8 cellular contexts compared by ENCODE assay signal in genomic region chr6:27902335-27903314, GRCh38. TPM values are rescaled to one million over a fixed set of nuclear protein-coding genes. Genes with fewer than 3 reads are reported as not detected.
DNase-seq lines count a peak whose midpoint lies in the region; TF ChIP-seq lines count a peak whose summit lies in the region.

No MANE protein-coding gene starts in this region.

- H4K20me1 ChIP-seq in MM.1S (ENCODE audit: insufficient read depth, low read length): no peaks in the 10 kb centered on the region
- no peaks in the 10 kb centered on the region for H4K20me1 ChIP-seq in SK-N-SH (ENCODE audit: insufficient read depth)

- H3K9me3 ChIP-seq in MM.1S (replicated peaks; ENCODE audit: insufficient read depth, low read length) (no peaks in the 10 kb centered on the region), SK-N-SH (no peaks in the 10 kb centered on the region), thymus (ENCODE audit: control insufficient read depth) (no peaks in the 10 kb centered on the region)

- H3K4me2 ChIP-seq in MM.1S (ENCODE audit: low read depth, low read length) (peak overlapping the region; percentile 95), SK-N-SH (peak overlapping the region; percentile 76)

- peak in 1 of 2 experiments; percentile 44; a peak in 1 of 4 replicates for TF ChIP-seq EP300 in SK-N-SH (IDR thresholded peaks at IDR 0.05; ENCODE audit: borderline replicate concordance in 1 of 2, low read depth in 1 of 2, low read length in 1 of 2)

- H3K36me3 Mint-ChIP-seq in activated naive CD4-positive, alpha-beta T cell treated with anti-CD3 and anti-CD28 coated beads, Interleukin-2, amount 50 U/mL, for 24 hours: no peaks in the 10 kb centered on the region
- no peaks in the 10 kb centered on the region for H3K36me3 Mint-ChIP-seq in osteocyte (ENCODE audit: unreplicated experiment)

- POLR2A ChIA-PET in SK-N-SH (lab: Yijun Ruan, JAX): interaction anchor here (0.5 to 1.4 kb wide), 3 partner anchors 9 to 95 kb away, joined by 3 to 14 read pairs (median 5); a partner anchor contains a TSS

- H3K4me3 ChIP-seq in H7 (ENCODE audit: insufficient read depth, low read depth, low read length) (peak overlapping the region; percentile 64), MM.1S (ENCODE audit: low read length) (peak overlapping the region; percentile 70), SK-N-SH (ENCODE audit: low read depth in 2 of 2, low read length in 1 of 2) (peak overlapping the region; percentile 66 to 72), thymus (ENCODE audit: low read length) (peak overlapping the region; percentile 58)

- WGBS in SK-N-SH (ENCODE audit: low lambda C conversion rate): 1% methylated on average over 33 of the region's 38 CpGs
- WGBS in thymus: under 1% methylated on average over 38 of the region's 38 CpGs

- H3F3A ChIP-seq in MM.1S (ENCODE audit: insufficient read depth, low read length): peaks cover 13% of the 10 kb centered on the region
- peaks cover 15% of the 10 kb centered on the region for H3F3A ChIP-seq in SK-N-SH (replicated peaks; ENCODE audit: insufficient read depth)

- no peaks in the 10 kb centered on the region for H3K79me2 ChIP-seq in MM.1S (ENCODE audit: low read length)
- no peaks in the 10 kb centered on the region for H3K79me2 ChIP-seq in SK-N-SH (ENCODE audit: insufficient read depth)

- no peaks in the 10 kb centered on the region for H3K9me3 Mint-ChIP-seq in activated naive CD4-positive, alpha-beta T cell treated with anti-CD3 and anti-CD28 coated beads, Interleukin-2, amount 50 U/mL, for 24 hours
- no peaks in the 10 kb centered on the region for H3K9me3 Mint-ChIP-seq in osteocyte (ENCODE audit: unreplicated experiment)

- H3K27me3 Mint-ChIP-seq in activated naive CD4-positive, alpha-beta T cell treated with anti-CD3 and anti-CD28 coated beads, Interleukin-2, amount 50 U/mL, for 24 hours: no peaks in the 10 kb centered on the region
- H3K27me3 Mint-ChIP-seq in osteocyte (ENCODE audit: unreplicated experiment): peaks cover 12% of the 10 kb centered on the region

- H3K9me2 ChIP-seq in MM.1S (replicated peaks; ENCODE audit: insufficient read depth, low read length) (no peaks in the 10 kb centered on the region), SK-N-SH (no peaks in the 10 kb centered on the region)

- TF ChIP-seq CTCF in MM.1S (IDR thresholded peaks at IDR 0.05; ENCODE audit: low read length) (no peak), SK-N-SH (IDR thresholded peaks at IDR 0.05) (no peak), osteocyte (IDR thresholded peaks at IDR 0.05) (no peak)

- peak overlapping the region; percentile 63 for H2AFZ ChIP-seq in MM.1S (ENCODE audit: low read length)
- peak overlapping the region; percentile 91 for H2AFZ ChIP-seq in SK-N-SH (ENCODE audit: low read depth)

- CTCF ChIA-PET in SK-N-SH (lab: Yijun Ruan, JAX): no interaction called here

- no peaks in the 10 kb centered on the region for H3K36me3 ChIP-seq in H7 (replicated peaks; ENCODE audit: control insufficient read depth, insufficient read depth, low read length)
- no peaks in the 10 kb centered on the region for H3K36me3 ChIP-seq in MM.1S (replicated peaks; ENCODE audit: insufficient read depth, low read length)
- H3K36me3 ChIP-seq in SK-N-SH (replicated peaks in 1 of 2; ENCODE audit: control insufficient read depth in 1 of 2, insufficient read depth in 2 of 2, low read length in 1 of 2): no peaks in the 10 kb centered on the region
- no peaks in the 10 kb centered on the region for H3K36me3 ChIP-seq in thymus (ENCODE audit: control insufficient read depth, insufficient read depth)

- H3K9ac ChIP-seq in MM.1S (ENCODE audit: low read length) (peak overlapping the region; percentile 70), SK-N-SH (peak overlapping the region; percentile 69)

- peak overlapping the region; percentile 89 for H3K4me3 Mint-ChIP-seq in activated naive CD4-positive, alpha-beta T cell treated with anti-CD3 and anti-CD28 coated beads, Interleukin-2, amount 50 U/mL, for 24 hours
- peak overlapping the region; percentile 82 for H3K4me3 Mint-ChIP-seq in osteocyte (ENCODE audit: unreplicated experiment)

- H3K27me3 ChIP-seq in H7 (ENCODE audit: control insufficient read depth, insufficient read depth, low read length): no peaks in the 10 kb centered on the region
- no peaks in the 10 kb centered on the region for H3K27me3 ChIP-seq in MM.1S (replicated peaks; ENCODE audit: insufficient read depth, low read length)
- H3K27me3 ChIP-seq in SK-N-SH (ENCODE audit: insufficient read depth): no peaks in the 10 kb centered on the region
- no peaks in the 10 kb centered on the region for H3K27me3 ChIP-seq in thymus (ENCODE audit: control insufficient read depth, insufficient read depth)

- H3K4me1 ChIP-seq in MM.1S (ENCODE audit: low read length) (no peaks in the 10 kb centered on the region), SK-N-SH (ENCODE audit: control insufficient read depth in 1 of 2, insufficient read depth in 2 of 2, low read depth in 1 of 2, low read length in 1 of 2) (no peaks in the 10 kb centered on the region), thymus (ENCODE audit: control insufficient read depth, insufficient read depth, low read length) (peaks cover 4% of the 10 kb centered on the region)

- DNase-seq in ELF-1 (ENCODE audit: low read depth, low spot score): peak; percentile 93
- peak; percentile 72 for DNase-seq in H7
- DNase-seq in MM.1S: peak; percentile 79
- peak; percentile 72 for DNase-seq in SK-N-SH
- DNase-seq in glomerular endothelial cell (ENCODE audit: extremely low read depth, low read depth, low spot score): peak; percentile 75
- DNase-seq in osteocyte (ENCODE audit: extremely low spot score, unreplicated experiment): peak; percentile 93

- TF ChIP-seq RAD21 in SK-N-SH (IDR thresholded peaks at IDR 0.05; ENCODE audit: low read length): no peak

- peak overlapping the region; percentile 99 for H3K27ac Mint-ChIP-seq in activated naive CD4-positive, alpha-beta T cell treated with anti-CD3 and anti-CD28 coated beads, Interleukin-2, amount 50 U/mL, for 24 hours
- H3K27ac Mint-ChIP-seq in osteocyte (ENCODE audit: unreplicated experiment): peak overlapping the region; percentile 91

- H3K27ac ChIP-seq in MM.1S (ENCODE audit: low read length): peak overlapping the region; percentile 85; the same call in 1 of the 2 replicates
- H3K27ac ChIP-seq in SK-N-SH (ENCODE audit: low read depth in 2 of 2, low read length in 1 of 2): peak overlapping the region; percentile 86 to 94
- peak overlapping the region; percentile 92 for H3K27ac ChIP-seq in thymus (ENCODE audit: low read depth)

- H3K4me1 Mint-ChIP-seq in activated naive CD4-positive, alpha-beta T cell treated with anti-CD3 and anti-CD28 coated beads, Interleukin-2, amount 50 U/mL, for 24 hours: peaks cover 7% of the 10 kb centered on the region
- no peaks in the 10 kb centered on the region for H3K4me1 Mint-ChIP-seq in osteocyte (ENCODE audit: unreplicated experiment)

TF ChIP-seq in SK-N-SH, 30 proteins besides CTCF, POLR2A, EP300 and RAD21 (continues in another document):
- no peak for TF ChIP-seq JUND (IDR thresholded peaks at IDR 0.05)
- 0 out of 2 replicates have a peak, but pooled peaks have one; percentile 23 for TF ChIP-seq YY1 (IDR thresholded peaks at IDR 0.05; ENCODE audit: low read depth)
- TF ChIP-seq RCOR1 (IDR thresholded peaks at IDR 0.05; ENCODE audit: low read length): no peak
- TF ChIP-seq TCF12 (IDR thresholded peaks at IDR 0.05): no peak
- TF ChIP-seq RXRA (IDR thresholded peaks at IDR 0.05; ENCODE audit: borderline replicate concordance, low read depth): no peak
- TF ChIP-seq CHD2 (IDR thresholded peaks at IDR 0.05; ENCODE audit: low read length, partially characterized antibody): no peak
- TF ChIP-seq FOSL2 (IDR thresholded peaks at IDR 0.05; ENCODE audit: borderline replicate concordance, low read depth): peak; percentile 72
- TF ChIP-seq MXI1 (IDR thresholded peaks at IDR 0.05; ENCODE audit: low read depth, low read length): peak; percentile 89
- TF ChIP-seq USF2 (IDR thresholded peaks at IDR 0.05; ENCODE audit: borderline replicate concordance, low read depth, low read length): no peak
- TF ChIP-seq TEAD4 (IDR thresholded peaks at IDR 0.05; ENCODE audit: borderline replicate concordance, insufficient read depth): peak; percentile 79
- TF ChIP-seq TAF1 (IDR thresholded peaks at IDR 0.05; ENCODE audit: borderline replicate concordance, low read depth, low read length): 0 out of 2 replicates have a peak, but pooled peaks have one; percentile 19
- TF ChIP-seq GATA2 (CRISPR knock-in tag; IDR thresholded peaks at IDR 0.05): no peak
- TF ChIP-seq MAX (IDR thresholded peaks at IDR 0.05; ENCODE audit: low read depth): peak; percentile 48
- TF ChIP-seq GABPA (IDR thresholded peaks at IDR 0.05; ENCODE audit: low read depth): no peak
- no peak for TF ChIP-seq FOXM1 (IDR thresholded peaks at IDR 0.05; ENCODE audit: low read depth)
- no peak for TF ChIP-seq FOXJ3 (CRISPR knock-in tag; IDR thresholded peaks at IDR 0.05)
- TF ChIP-seq POLR2AphosphoS5 (IDR thresholded peaks at IDR 0.05; ENCODE audit: low read depth, low read length): no peak

RNA-seq across cellular contexts. Expression of gene OR2B2, which starts 9.6 kb away (rescaled TPM):
- not detected in 2 replicates for total RNA-seq in H7 (2014; rRNA removed; shearing (Covaris generic))
- polyA plus RNA-seq in SK-N-SH (2012; rRNA removed): not detected in 2 replicates
- not detected in 2 replicates for polyA plus RNA-seq in SK-N-SH (2012; cell fraction: cytosol; rRNA removed)
- not detected in 2 replicates for polyA plus RNA-seq in SK-N-SH (2012; cell fraction: nucleus; rRNA removed)
- total RNA-seq in glomerular endothelial cell: not detected in 2 replicates
- not detected in 2 replicates for total RNA-seq in osteocyte
- not detected for polyA plus RNA-seq in thymus

RNA-seq across cellular contexts. Expression of gene OR2B6, which starts 54.4 kb away (rescaled TPM):
- not detected in 2 replicates for total RNA-seq in H7 (2014; rRNA removed; shearing (Covaris generic))
- polyA plus RNA-seq in SK-N-SH (2012; rRNA removed) (0.21 and 0.42 TPM in 2 replicates), thymus (0.87 TPM)
- 0.06 TPM in 1 of 2 replicates, not detected in the other for polyA plus RNA-seq in SK-N-SH (2012; cell fraction: cytosol; rRNA removed)
- polyA plus RNA-seq in SK-N-SH (2012; cell fraction: nucleus; rRNA removed): 0.75 and 2.4 TPM in 2 replicates
- total RNA-seq in glomerular endothelial cell (not detected in 2 replicates), osteocyte (not detected in 2 replicates)

Comparison
In these comparisons a context has a peak if more than half of its experiments do, and no peak if none do; other contexts are left out.
1. Peak in every context shown above with its lines: DNase-seq, H3K4me3 ChIP-seq and H3K27ac ChIP-seq.